26 cellular contexts compared by ENCODE assay signal in the genomic region with DNA sequence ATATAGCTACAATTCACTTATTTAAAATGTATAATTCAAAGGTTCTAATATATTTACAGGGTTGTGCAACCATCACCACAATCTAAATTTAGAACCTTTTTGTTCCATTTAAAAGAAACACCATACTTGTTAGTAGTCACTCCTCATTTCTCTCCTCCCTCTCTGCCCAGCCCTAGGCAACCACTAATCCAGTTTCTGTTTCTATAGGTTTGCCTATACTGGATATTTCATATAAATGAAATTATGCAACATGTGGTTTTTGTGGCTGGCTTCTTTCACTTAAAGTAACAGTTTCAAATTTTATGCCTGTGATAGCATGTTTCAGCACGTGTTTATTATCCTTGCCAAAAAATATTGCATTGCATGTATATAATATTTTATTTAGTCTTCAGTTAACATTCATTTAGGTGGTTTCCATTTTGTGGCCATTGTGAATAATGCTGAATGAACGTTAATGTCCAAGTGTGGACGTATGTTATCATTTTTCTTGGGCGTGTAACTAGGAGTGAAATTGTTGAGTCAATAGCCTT.
A peak's percentile ranks its signal among the peaks of the same experiment; 100 is the strongest.
DNase-seq lines count a peak whose midpoint lies in the region; ATAC-seq and TF ChIP-seq lines count a peak whose summit lies in the region.
"Had no signal": no experiment of that assay in that cellular context is flagged by ENCODE, and none has a peak within 500 bp of the region (broad histone marks: within the 10 kb centered on the region; RNA-seq: fewer than 3 reads in every experiment).

No MANE protein-coding gene starts in this region.

- H3K36me3 ChIP-seq in MG63 = no peaks in the 10 kb centered on the region
- H3K36me3 ChIP-seq: brain microvascular endothelial cell, HAP-1 had no signal

- no peak overlapping the region for H3K4me3 ChIP-seq in MG63
- H3K4me3 ChIP-seq: coronary artery, HAP-1, PC-9, smooth muscle cell, testis had no signal

- no peaks in the 10 kb centered on the region for H3K9me3 ChIP-seq in MG63
- H3K9me3 ChIP-seq: HAP-1, SK-N-SH, testis had no signal

- H3K4me3 Mint-ChIP-seq in glutamatergic neuron (ENCODE audit: unreplicated experiment) = no peak overlapping the region
- H3K4me3 Mint-ChIP-seq: activated B cell treated with CpG ODN at 0.5 μM for 24 hours; activated CD4-positive, alpha-beta memory T cell treated with anti-CD3 and anti-CD28 coated beads for 36 hours; naive thymus-derived CD4-positive, alpha-beta T cell; stimulated activated naive B cell treated with anti-CD40 and anti-IgM and Interleukin-4, amounts not matched to agents 10 μg/mL and 1 μg/mL and 100 μg/mL, for 72 hours had no signal

- H3K9me3 Mint-ChIP-seq in glutamatergic neuron (ENCODE audit: unreplicated experiment) = peaks cover 1% of the 10 kb centered on the region

- H3K27me3 Mint-ChIP-seq in glutamatergic neuron (ENCODE audit: unreplicated experiment) = no peaks in the 10 kb centered on the region
- H3K27me3 Mint-ChIP-seq: activated B cell treated with CpG ODN at 0.5 μM for 24 hours; activated CD4-positive, alpha-beta memory T cell treated with anti-CD3 and anti-CD28 coated beads for 36 hours; naive thymus-derived CD4-positive, alpha-beta T cell; stimulated activated naive B cell treated with anti-CD40 and anti-IgM and Interleukin-4, amounts not matched to agents 10 μg/mL and 1 μg/mL and 100 μg/mL, for 72 hours had no signal

- no peaks in the 10 kb centered on the region for H3K4me1 Mint-ChIP-seq in glutamatergic neuron (ENCODE audit: low read depth, unreplicated experiment)
- H3K4me1 Mint-ChIP-seq: activated B cell treated with CpG ODN at 0.5 μM for 24 hours; naive thymus-derived CD4-positive, alpha-beta T cell; stimulated activated naive B cell treated with anti-CD40 and anti-IgM and Interleukin-4, amounts not matched to agents 10 μg/mL and 1 μg/mL and 100 μg/mL, for 72 hours had no signal

- ATAC-seq in GM19463 (IDR thresholded peaks at IDR 0.05; ENCODE audit: unreplicated experiment) = peak; percentile 42
- ATAC-seq: left cardiac atrium; naive thymus-derived CD4-positive, alpha-beta T cell; stimulated activated naive B cell treated with anti-CD40 and anti-IgM and Interleukin-4, amounts not matched to agents 10 μg/mL and 1 μg/mL and 100 μg/mL, for 72 hours had no signal

- H3K36me3 Mint-ChIP-seq in glutamatergic neuron (ENCODE audit: unreplicated experiment) = no peaks in the 10 kb centered on the region
- H3K36me3 Mint-ChIP-seq: activated CD4-positive, alpha-beta memory T cell treated with anti-CD3 and anti-CD28 coated beads for 36 hours; naive thymus-derived CD4-positive, alpha-beta T cell; stimulated activated naive B cell treated with anti-CD40 and anti-IgM and Interleukin-4, amounts not matched to agents 10 μg/mL and 1 μg/mL and 100 μg/mL, for 72 hours had no signal

- DNase-seq in MG63 = peak; percentile 0
- DNase-seq in OCI-M1 (lab: John Stamatoyannopoulos, UW) = peak; percentile 84
- peak; percentile 16 for DNase-seq in fibroblast of peridontal ligament (ENCODE audit: extremely low read depth)
- no peak for DNase-seq in NCI-H2171 treated with DMSO at 0.1 percent for 48 hours (lab: John Stamatoyannopoulos, UW)
- DNase-seq in glutamatergic neuron = no peak
- DNase-seq in ACHN = no peak
- no peak for DNase-seq in DMS79 (lab: John Stamatoyannopoulos, UW)
- DNase-seq: activated B cell treated with CpG ODN at 0.5 μM for 24 hours; activated CD4-positive, alpha-beta memory T cell treated with anti-CD3 and anti-CD28 coated beads for 36 hours; activated gamma-delta T cell treated with Interleukin-2 at 50 U/mL for 16 hours; brain microvascular endothelial cell; head of caudate nucleus; left cardiac atrium; mesendoderm; naive thymus-derived CD4-positive, alpha-beta T cell; NCI-H1436 treated with DMSO at 0.1 percent for 48 hours; NCI-H748 treated with DMSO at 0.1 percent for 48 hours; occipital lobe; PC-9; SK-N-SH; stimulated activated naive B cell treated with anti-CD40 and anti-IgM and Interleukin-4, amounts not matched to agents 10 μg/mL and 1 μg/mL and 100 μg/mL, for 72 hours; testis had no signal

- H3K27me3 ChIP-seq in MG63 = no peaks in the 10 kb centered on the region
- H3K27me3 ChIP-seq: brain microvascular endothelial cell, testis had no signal

- no peak overlapping the region for H3K27ac Mint-ChIP-seq in glutamatergic neuron (ENCODE audit: unreplicated experiment)
- H3K27ac Mint-ChIP-seq: activated B cell treated with CpG ODN at 0.5 μM for 24 hours; activated CD4-positive, alpha-beta memory T cell treated with anti-CD3 and anti-CD28 coated beads for 36 hours; naive thymus-derived CD4-positive, alpha-beta T cell; stimulated activated naive B cell treated with anti-CD40 and anti-IgM and Interleukin-4, amounts not matched to agents 10 μg/mL and 1 μg/mL and 100 μg/mL, for 72 hours had no signal

- in situ Hi-C loops in ACHN (cut with HindIII; ENCODE audit: low pct_ligation_motif_present, low pct_unique_long_range_greater_than_20kb, low sequenced_read_pairs) = no loop called here

- TF ChIP-seq CTCF in glutamatergic neuron (IDR thresholded peaks at IDR 0.05; ENCODE audit: partially characterized antibody, unreplicated experiment) = no peak

Comparison
In these comparisons a context has a peak if more than half of its experiments do, and no peak if none do; other contexts are left out.
1. DNase-seq: peak in MG63 (single experiment), OCI-M1 (single experiment) and fibroblast of peridontal ligament (single experiment); none in NCI-H2171 treated with DMSO at 0.1 percent for 48 hours (single experiment), glutamatergic neuron (single experiment), ACHN (single experiment) and DMS79 (single experiment).